14 cellular contexts compared by ENCODE assay signal in genomic region chr9:82924243-82924605, GRCh38.
DNase-seq lines count a peak whose midpoint lies in the region; TF ChIP-seq lines count a peak whose summit lies in the region.
"Had no signal": no experiment of that assay in that cellular context is flagged by ENCODE, and none has a peak within 500 bp of the region (broad histone marks: within the 10 kb centered on the region; RNA-seq: fewer than 3 reads in every experiment).

No MANE protein-coding gene starts in this region.

- TF ChIP-seq CTCF in HEK293 (tag by site-specific recombination; IDR thresholded peaks at IDR 0.05) (no peak), VCaP (conservative IDR thresholded peaks at IDR 0.05) (no peak), neural progenitor cell (IDR thresholded peaks at IDR 0.05) (no peak)

- in situ Hi-C loops in G401 (cut with HindIII; ENCODE audit: low sequenced_read_pairs) = no loop called here

- peaks cover 7% of the 10 kb centered on the region for H4K20me1 ChIP-seq in neural progenitor cell (ENCODE audit: low read depth)

- H3K36me3 ChIP-seq in HEK293 (ENCODE audit: control insufficient read depth in 2 of 2, insufficient read depth in 1 of 2, low read length in 2 of 2) = no peaks in the 10 kb centered on the region
- no peaks in the 10 kb centered on the region for H3K36me3 ChIP-seq in neural progenitor cell
- H3K36me3 ChIP-seq: MG63, SJSA1 had no signal

- H3K27ac Mint-ChIP-seq in neural progenitor cell = no peak overlapping the region
- H3K27ac Mint-ChIP-seq: CD4-positive, alpha-beta memory T cell had no signal

- peaks cover 23% of the 10 kb centered on the region for H3F3A ChIP-seq in neural progenitor cell (ENCODE audit: low read depth)

- peak overlapping the region; percentile 70 for H3K27ac ChIP-seq in HEK293 (ENCODE audit: extremely low read depth, low read depth, low read length)
- H3K27ac ChIP-seq in VCaP = peak overlapping the region; percentile 11; the same call in 1 of the 2 replicates
- H3K27ac ChIP-seq in neural progenitor cell = peak overlapping the region; percentile 65
- H3K27ac ChIP-seq: RWPE1, SJSA1 had no signal

- H3K9me3 ChIP-seq in HEK293 (ENCODE audit: control insufficient read depth, insufficient read depth, low read depth, low read length) (no peaks in the 10 kb centered on the region), neural progenitor cell (ENCODE audit: low read depth) (no peaks in the 10 kb centered on the region)
- H3K9me3 ChIP-seq: MG63, SJSA1 had no signal

- H3K36me3 Mint-ChIP-seq in neural progenitor cell = no peaks in the 10 kb centered on the region
- H3K36me3 Mint-ChIP-seq: CD4-positive, alpha-beta memory T cell had no signal

- H3K4me1 ChIP-seq in HEK293 (ENCODE audit: control insufficient read depth, insufficient read depth, low read length) (peaks cover 9% of the 10 kb centered on the region), neural progenitor cell (peaks cover 30% of the 10 kb centered on the region)
- H3K4me1 ChIP-seq: SJSA1 had no signal

- no peaks in the 10 kb centered on the region for H3K79me2 ChIP-seq in neural progenitor cell (ENCODE audit: low read depth)

- no peak overlapping the region for H3K4me3 Mint-ChIP-seq in neural progenitor cell
- H3K4me3 Mint-ChIP-seq: CD4-positive, alpha-beta memory T cell had no signal

- H3K4me1 Mint-ChIP-seq in neural progenitor cell = peaks cover 33% of the 10 kb centered on the region
- H3K4me1 Mint-ChIP-seq: CD4-positive, alpha-beta memory T cell had no signal

- CTCF ChIA-PET in HEK293 (lab: Yijun Ruan, JAX) = interaction anchor here (0.8 to 1.6 kb wide), 2 partner anchors 11 to 434 kb away, joined by 3 read pairs; no protein-coding TSS in a partner anchor

- no peaks in the 10 kb centered on the region for H3K27me3 ChIP-seq in neural progenitor cell
- H3K27me3 ChIP-seq: MG63, SJSA1 had no signal

- peak overlapping the region; percentile 56 for H3K4me2 ChIP-seq in neural progenitor cell

- H2AFZ ChIP-seq in neural progenitor cell (replicated peaks) = no peak overlapping the region

- H3K4me3 ChIP-seq in HEK293 (ENCODE audit: low read depth, low read length) (no peak overlapping the region), neural progenitor cell (no peak overlapping the region)
- H3K4me3 ChIP-seq: MG63, SJSA1 had no signal

- no peak overlapping the region for H3K9ac ChIP-seq in neural progenitor cell

- H3K27me3 Mint-ChIP-seq in neural progenitor cell (ENCODE audit: insufficient read depth, low read depth) = peaks cover 8% of the 10 kb centered on the region
- H3K27me3 Mint-ChIP-seq: CD4-positive, alpha-beta memory T cell had no signal

- H3K9me3 Mint-ChIP-seq in neural progenitor cell = no peaks in the 10 kb centered on the region

- peak; percentile 62 for DNase-seq in NCI-H146 treated with DMSO at 0.1 percent for 48 hours (lab: John Stamatoyannopoulos, UW; ENCODE audit: unreplicated experiment)
- DNase-seq in neural progenitor cell (ENCODE audit: low spot score) = peak; percentile 58
- DNase-seq in G401 (ENCODE audit: low spot score) = no peak
- no peak for DNase-seq in H4 (ENCODE audit: low spot score)
- DNase-seq in NCI-H2107 (lab: John Stamatoyannopoulos, UW) = no peak
- DNase-seq: CD4-positive, alpha-beta memory T cell; GF-D8; KG1; MG63; T-helper 2 cell had no signal

- POLR2A ChIA-PET in HEK293 (lab: Yijun Ruan, JAX) = interaction anchor here (0.7 to 2.9 kb wide), 5 partner anchors 11 to 434 kb away, joined by 3 to 32 read pairs (median 5); no protein-coding TSS in a partner anchor

TF ChIP-seq in HEK293, 187 proteins besides CTCF, POLR2A, EP300 and RAD21:
- TF ChIP-seq ZNF521 (tag by site-specific recombination; IDR thresholded peaks at IDR 0.05) (no peak), ZNF266 (tag by site-specific recombination; IDR thresholded peaks at IDR 0.05; ENCODE audit: low read depth) (no peak), ZNF174 (tag by site-specific recombination; IDR thresholded peaks at IDR 0.05) (no peak), GLI4 (tag by site-specific recombination; IDR thresholded peaks at IDR 0.05) (no peak), GLI2 (tag by site-specific recombination; IDR thresholded peaks at IDR 0.05; ENCODE audit: borderline replicate concordance, low read depth) (no peak), ZNF169 (tag by site-specific recombination; IDR thresholded peaks at IDR 0.05) (no peak), SP3 (tag by site-specific recombination; IDR thresholded peaks at IDR 0.05) (no peak), ZNF776 (tag by site-specific recombination; IDR thresholded peaks at IDR 0.05; ENCODE audit: borderline replicate concordance) (no peak), ZNF433 (tag by site-specific recombination; IDR thresholded peaks at IDR 0.05; ENCODE audit: low read depth) (no peak), ZNF544 (tag by site-specific recombination; IDR thresholded peaks at IDR 0.05) (no peak), ZNF704 (tag by site-specific recombination; IDR thresholded peaks at IDR 0.05) (no peak), ZIC2 (tag by site-specific recombination; IDR thresholded peaks at IDR 0.05) (no peak), PRDM2 (tag by site-specific recombination; IDR thresholded peaks at IDR 0.05; ENCODE audit: borderline replicate concordance) (no peak), GLIS1 (tag by site-specific recombination; IDR thresholded peaks at IDR 0.05) (no peak), ZNF280C (tag by site-specific recombination; IDR thresholded peaks at IDR 0.05) (no peak)

Comparison
In these comparisons a context has a peak if more than half of its experiments do, and no peak if none do; other contexts are left out.
1. H3K27ac ChIP-seq: peak in every context shown above with its lines; median percentile 70 in HEK293; 65 in neural progenitor cell; 11 in VCaP.
2. DNase-seq: peak in NCI-H146 treated with DMSO at 0.1 percent for 48 hours (single experiment) and neural progenitor cell (single experiment); none in G401 (single experiment), H4 (single experiment) and NCI-H2107 (single experiment).